In genomic region chr19:35053667-35054293, GRCh38 we compare ENCODE assay signal across 27 cellular contexts. TPM values are rescaled to one million over a fixed set of nuclear protein-coding genes. Genes with fewer than 3 reads are reported as not detected.
DNase-seq lines count a peak whose midpoint lies in the region; ATAC-seq, FAIRE-seq and TF ChIP-seq lines count a peak whose summit lies in the region.
"Had no signal": no experiment of that assay in that cellular context is flagged by ENCODE, and none has a peak within 500 bp of the region (broad histone marks: within the 10 kb centered on the region; RNA-seq: fewer than 3 reads in every experiment).

No MANE protein-coding gene starts in this region.

- H3K4me1 ChIP-seq in left ventricle myocardium inferior (peaks cover 27% of the 10 kb centered on the region), BLaER1 (peaks cover 34% of the 10 kb centered on the region), K562 (replicated peaks in 1 of 2; ENCODE audit: control insufficient read depth in 2 of 2, insufficient read depth in 2 of 2, low read length in 2 of 2) (peaks cover 0 to 6% of the 10 kb centered on the region in 2 experiments; a peak in 2 of 5 replicates), gastrocnemius medialis (peaks cover 43 to 44% of the 10 kb centered on the region in 2 donors)

- H3K4me2 ChIP-seq in BLaER1 (peak overlapping the region; percentile 48; the same call in 1 of the 2 replicates), K562 (ENCODE audit: insufficient read depth, low read length) (no peak overlapping the region)

- no peaks in the 10 kb centered on the region for H3K79me2 ChIP-seq in K562 (ENCODE audit: control insufficient read depth, insufficient read depth, low read length)

- CTCF ChIA-PET in K562 (lab: Yijun Ruan, JAX; ENCODE audit: low intra/inter-chr PET ratio): no interaction called here

- H2AFZ ChIP-seq in K562 (ENCODE audit: low read depth, low read length): no peak overlapping the region

- no peaks in the 10 kb centered on the region for H3K9me1 ChIP-seq in K562 (ENCODE audit: control insufficient read depth, insufficient read depth, low read length)

- H3K36me3 ChIP-seq in left ventricle myocardium inferior: no peaks in the 10 kb centered on the region
- no peaks in the 10 kb centered on the region for H3K36me3 ChIP-seq in BLaER1
- H3K36me3 ChIP-seq in K562 (ENCODE audit: control insufficient read depth, insufficient read depth, low read length): no peaks in the 10 kb centered on the region
- H3K36me3 ChIP-seq in gastrocnemius medialis: no peaks in the 10 kb centered on the region

- no peak for TF ChIP-seq CTCF in left ventricle myocardium inferior (IDR thresholded peaks at IDR 0.05; ENCODE audit: borderline replicate concordance)
- TF ChIP-seq CTCF in K562 (IDR thresholded peaks at IDR 0.05 in 2 of 3, conservative IDR thresholded peaks at IDR 0.05 in 1 of 3; ENCODE audit: insufficient read depth in 2 of 3, low read depth in 1 of 3, low read length in 3 of 3): no peak
- TF ChIP-seq CTCF in gastrocnemius medialis (IDR thresholded peaks at IDR 0.05 in 4 of 5, conservative IDR thresholded peaks at IDR 0.05 in 1 of 5): no peak

- intact Hi-C loops in left ventricle myocardium inferior (cut with micrococcal nuclease): no loop called here
- intact Hi-C loops in left ventricle myocardium superior (cut with micrococcal nuclease): no loop called here
- intact Hi-C loops in K562 (cut with micrococcal nuclease): no loop called here
- intact Hi-C loops in gastrocnemius medialis (cut with DNase I; ENCODE audit: low total_unique reads): no loop called here

- FAIRE-seq in K562 (lab: Jason Lieb, UNC): no peak
- FAIRE-seq: A204.1, GM12891, GM18507, H54 had no signal

- no peak for TF ChIP-seq EP300 in K562 (IDR thresholded peaks at IDR 0.05; ENCODE audit: low read length)

- H3K9me3 ChIP-seq in left ventricle myocardium inferior (replicated peaks) (no peaks in the 10 kb centered on the region), BLaER1 (no peaks in the 10 kb centered on the region), K562 (replicated peaks; ENCODE audit: control insufficient read depth, insufficient read depth, low read depth, low read length) (no peaks in the 10 kb centered on the region), gastrocnemius medialis (no peaks in the 10 kb centered on the region)
- H3K9me3 ChIP-seq: BLaER1 treated with 17β-estradiol and CSF1 and Interleukin-3, amounts not matched to agents 10 nM and 100 nM had no signal

- H3K4me3 ChIP-seq in left ventricle myocardium inferior (no peak overlapping the region), BLaER1 (no peak overlapping the region), K562 (no peak overlapping the region), gastrocnemius medialis (no peak overlapping the region)
- H3K4me3 ChIP-seq: BLaER1 treated with 17β-estradiol and CSF1 and Interleukin-3, amounts not matched to agents 10 nM and 100 nM had no signal

- 17% methylated on average over 9 of the region's 9 CpGs for WGBS in K562 (ENCODE audit: insufficient coverage, low coverage, missing lambda C conversion rate)

- H3K27ac ChIP-seq in left ventricle myocardium inferior (replicated peaks) (peak overlapping the region; percentile 56), BLaER1 (no peak overlapping the region; the same call in 1 of the 2 replicates), K562 (ENCODE audit: extremely low read depth, low read depth, low read length) (no peak overlapping the region), gastrocnemius medialis (peak overlapping the region; percentile 97 to 98 (median 98))
- H3K27ac ChIP-seq: 22Rv1 had no signal

- H3K27me3 ChIP-seq in left ventricle myocardium inferior (ENCODE audit: low read depth) (peaks cover 20% of the 10 kb centered on the region), BLaER1 (no peaks in the 10 kb centered on the region), K562 (ENCODE audit: control insufficient read depth in 2 of 2, insufficient read depth in 2 of 2, low read length in 2 of 2) (0 out of 5 replicates have a peak, but pooled peaks cover 0 to 4% of the 10 kb centered on the region in 2 experiments), gastrocnemius medialis (no peaks in the 10 kb centered on the region)
- H3K27me3 ChIP-seq: BLaER1 treated with 17β-estradiol and CSF1 and Interleukin-3, amounts not matched to agents 10 nM and 100 nM had no signal

- H3K9ac ChIP-seq in BLaER1: 0 out of 2 replicates have a peak overlapping the region, but pooled peaks have one; percentile 38
- H3K9ac ChIP-seq in K562 (ENCODE audit: insufficient read depth in 1 of 2, low read depth in 2 of 2, low read length in 2 of 2): no peak overlapping the region

- in situ Hi-C loops in K562 (cut with MboI) (no loop called here), gastrocnemius medialis (cut with MboI; ENCODE audit: low sequenced_read_pairs in 4 of 4) (no loop called here)

- DNase-seq in left ventricle myocardium inferior (no peak), left ventricle myocardium superior (no peak), K562 (ENCODE audit: extremely low read depth in 1 of 4, low spot score in 3 of 4) (no peak), gastrocnemius medialis (peak in 1 of 2 donors; percentile 12), superior temporal gyrus (ENCODE audit: extremely low spot score) (no peak)
- DNase-seq: Calu3; CD4-positive, alpha-beta T cell; CD8-positive, alpha-beta memory T cell; COR-L47; DMS53; DMS79 treated with DMSO at 0.1 percent for 48 hours; GF-D8; GOT3; HCEC 1CT had no signal

- no TSS peak for BruUV-seq in K562 (replicated peaks; lab: Mats Ljungman, UMichigan)

- TF ChIP-seq RAD21 in K562 (CRISPR knock-in tag; conservative IDR thresholded peaks at IDR 0.05 in 1 of 2, IDR thresholded peaks at IDR 0.05 in 1 of 2): no peak

- H4K20me1 ChIP-seq in BLaER1 (no peaks in the 10 kb centered on the region), K562 (replicated peaks; ENCODE audit: control insufficient read depth, insufficient read depth, low read length) (no peaks in the 10 kb centered on the region)
- H4K20me1 ChIP-seq: BLaER1 treated with 17β-estradiol and CSF1 and Interleukin-3, amounts not matched to agents 10 nM and 100 nM had no signal

- POLR2A ChIA-PET in K562 (lab: Yijun Ruan, JAX): interaction anchor here (0.6 kb wide), 2 partner anchors 79 to 261 kb away, joined by 3 read pairs; no protein-coding TSS in a partner anchor

- TF ChIP-seq POLR2A in K562 (conservative IDR thresholded peaks at IDR 0.05) (no peak), gastrocnemius medialis (IDR thresholded peaks at IDR 0.05) (no peak)

- ATAC-seq in left ventricle myocardium superior (no peak), K562 (no peak), gastrocnemius medialis (no peak), HG03442 (IDR thresholded peaks at IDR 0.05; ENCODE audit: unreplicated experiment) (no peak)

RNA-seq across cellular contexts. Expression of gene HPN, which starts 12.3 kb away (rescaled TPM):
- total RNA-seq in left ventricle myocardium inferior: 3.4 TPM
- total RNA-seq in left ventricle myocardium superior: 9.8 TPM
- total RNA-seq in K562 (2011; cell fraction: chromatin; rRNA removed; ENCODE audit: low replicate concordance): 0.30 and 0.74 TPM in 2 replicates
- total RNA-seq in K562 (2011; cell fraction: nucleolus; rRNA removed): 0.26 and 0.67 TPM in 2 replicates
- 0.59 and 0.99 TPM in 2 replicates for total RNA-seq in K562 (2011; cell fraction: nucleoplasm; rRNA removed)
- total RNA-seq in K562 (2014; rRNA removed): not detected in 2 replicates
- not detected in 2 replicates for total RNA-seq in K562 (2014; rRNA removed; fragmentation: Illumina TruSeq; extraction: Trizol)
- total RNA-seq in K562 (2015; rRNA removed; fragmentation: Illumina TruSeq; extraction: Trizol): 0.15 TPM in 1 of 2 replicates, not detected in the other
- total RNA-seq in K562 (2021): 0.20 and 0.36 TPM in 2 replicates
- 0.10 and 0.11 TPM in 2 replicates for polyA plus RNA-seq in K562 (2011; rRNA removed)
- 0.09 and 0.12 TPM in 2 replicates for polyA plus RNA-seq in K562 (2011; cell fraction: cytosol; rRNA removed)
- 0.63 and 1.3 TPM in 2 replicates for polyA plus RNA-seq in K562 (2011; cell fraction: nucleus; rRNA removed)
- 0.10 and 1.7 TPM in 2 replicates for polyA plus RNA-seq in K562 (2012)
- not detected in 2 replicates for polyA plus RNA-seq in K562 (2014; fragmentation: Illumina TruSeq; extraction: Trizol)
- not detected for polyA plus RNA-seq in K562 (2014; fragmentation: Nextera tagmentation; extraction: Ambion mirVana)
- polyA plus RNA-seq in K562 (2014; rRNA removed): not detected in 2 replicates
- polyA minus RNA-seq in K562 (2011; rRNA and poly(A)+ RNA removed): not detected in 2 replicates
- not detected in 2 replicates for polyA minus RNA-seq in K562 (2011; cell fraction: cytosol; rRNA and poly(A)+ RNA removed)
- 0.27 and 0.56 TPM in 2 replicates for polyA minus RNA-seq in K562 (2011; cell fraction: nucleus; rRNA and poly(A)+ RNA removed)
- total RNA-seq in gastrocnemius medialis: 10 to 100 TPM in 3 of 4 donors, 1 to 10 TPM in 1; 9.1 to 24.0 (median 17.1) TPM
- total RNA-seq: B cell; CD4-positive, alpha-beta T cell; CD8-positive, alpha-beta memory T cell; Daoy; G401 had no signal
- polyA plus RNA-seq: AG04450, CD14-positive monocyte had no signal

RNA-seq across cellular contexts. Expression of gene SCN1B, which starts 23.5 kb away (rescaled TPM):
- total RNA-seq in left ventricle myocardium inferior: 52.8 TPM
- 45.7 TPM for total RNA-seq in left ventricle myocardium superior
- total RNA-seq in K562 (2011; cell fraction: chromatin; rRNA removed; ENCODE audit: low replicate concordance): 6.3 and 14.6 TPM in 2 replicates
- total RNA-seq in K562 (2011; cell fraction: nucleolus; rRNA removed): 7.7 and 7.9 TPM in 2 replicates
- 8.3 and 13.4 TPM in 2 replicates for total RNA-seq in K562 (2011; cell fraction: nucleoplasm; rRNA removed)
- total RNA-seq in K562 (2014; rRNA removed): 0.91 and 1.6 TPM in 2 replicates
- 0.51 and 0.80 TPM in 2 replicates for total RNA-seq in K562 (2014; rRNA removed; fragmentation: Illumina TruSeq; extraction: Trizol)
- total RNA-seq in K562 (2015; rRNA removed; fragmentation: Illumina TruSeq; extraction: Trizol): 0.91 and 1.2 TPM in 2 replicates
- total RNA-seq in K562 (2021): 1.8 TPM in 2 replicates
- polyA plus RNA-seq in K562 (2011; rRNA removed): 2.5 and 4.2 TPM in 2 replicates
- 2.3 and 2.6 TPM in 2 replicates for polyA plus RNA-seq in K562 (2011; cell fraction: cytosol; rRNA removed)
- polyA plus RNA-seq in K562 (2011; cell fraction: nucleus; rRNA removed): 9.1 and 10.0 TPM in 2 replicates
- 1.4 and 3.7 TPM in 2 replicates for polyA plus RNA-seq in K562 (2012)
- 0.79 and 1.0 TPM in 2 replicates for polyA plus RNA-seq in K562 (2014; fragmentation: Illumina TruSeq; extraction: Trizol)
- polyA plus RNA-seq in K562 (2014; fragmentation: Nextera tagmentation; extraction: Ambion mirVana): under 1 TPM; 0.03 to 0.06 TPM
- 1.2 and 2.1 TPM in 2 replicates for polyA plus RNA-seq in K562 (2014; rRNA removed)
- polyA minus RNA-seq in K562 (2011; rRNA and poly(A)+ RNA removed): 1.1 and 2.6 TPM in 2 replicates
- 1.2 and 1.5 TPM in 2 replicates for polyA minus RNA-seq in K562 (2011; cell fraction: cytosol; rRNA and poly(A)+ RNA removed)
- polyA minus RNA-seq in K562 (2011; cell fraction: nucleus; rRNA and poly(A)+ RNA removed): 1.6 and 2.2 TPM in 2 replicates
- total RNA-seq in gastrocnemius medialis: 100 to 1,000 TPM; 194 to 469 (median 289) TPM

RNA-seq across cellular contexts. Expression of gene GRAMD1A, which starts 53.7 kb away (rescaled TPM):
- 26.2 TPM for total RNA-seq in left ventricle myocardium inferior
- total RNA-seq in left ventricle myocardium superior: 30.6 TPM
- total RNA-seq in K562 (2011; cell fraction: chromatin; rRNA removed; ENCODE audit: low replicate concordance): 167 and 288 TPM in 2 replicates
- total RNA-seq in K562 (2011; cell fraction: nucleolus; rRNA removed): 130 and 133 TPM in 2 replicates
- total RNA-seq in K562 (2011; cell fraction: nucleoplasm; rRNA removed): 132 and 192 TPM in 2 replicates
- total RNA-seq in K562 (2014; rRNA removed): 41.8 and 47.0 TPM in 2 replicates
- 13.9 and 16.4 TPM in 2 replicates for total RNA-seq in K562 (2014; rRNA removed; fragmentation: Illumina TruSeq; extraction: Trizol)
- 19.4 and 20.5 TPM in 2 replicates for total RNA-seq in K562 (2015; rRNA removed; fragmentation: Illumina TruSeq; extraction: Trizol)
- 58.7 and 62.5 TPM in 2 replicates for total RNA-seq in K562 (2021)
- polyA plus RNA-seq in K562 (2011; rRNA removed): 39.4 and 54.3 TPM in 2 replicates
- 51.1 and 57.8 TPM in 2 replicates for polyA plus RNA-seq in K562 (2011; cell fraction: cytosol; rRNA removed)
- 131 and 183 TPM in 2 replicates for polyA plus RNA-seq in K562 (2011; cell fraction: nucleus; rRNA removed)
- 35.7 and 68.6 TPM in 2 replicates for polyA plus RNA-seq in K562 (2012)
- 38.5 and 54.1 TPM in 2 replicates for polyA plus RNA-seq in K562 (2014; fragmentation: Illumina TruSeq; extraction: Trizol)
- polyA plus RNA-seq in K562 (2014; fragmentation: Nextera tagmentation; extraction: Ambion mirVana): 1 to 10 TPM; 1.4 to 1.7 TPM
- polyA plus RNA-seq in K562 (2014; rRNA removed): 61.7 and 63.8 TPM in 2 replicates
- polyA minus RNA-seq in K562 (2011; rRNA and poly(A)+ RNA removed): 41.4 and 44.4 TPM in 2 replicates
- polyA minus RNA-seq in K562 (2011; cell fraction: cytosol; rRNA and poly(A)+ RNA removed): 39.7 and 39.8 TPM in 2 replicates
- 31.2 and 45.4 TPM in 2 replicates for polyA minus RNA-seq in K562 (2011; cell fraction: nucleus; rRNA and poly(A)+ RNA removed)
- 10 to 100 TPM; 38.8 to 45.1 (median 43.7) TPM for total RNA-seq in gastrocnemius medialis

Comparison
In these comparisons a context has a peak if more than half of its experiments do, and no peak if none do; other contexts are left out.
1. H3K27ac ChIP-seq: peak in left ventricle myocardium inferior (single experiment) and gastrocnemius medialis (4 of 4); none in BLaER1 (single experiment) and K562 (single experiment).